20 cellular contexts compared by ENCODE assay signal in genomic region chr22:31566484-31566883, GRCh38.
"Had no signal": no experiment of that assay in that cellular context is flagged by ENCODE, and none has a peak within 500 bp of the region (broad histone marks: within the 10 kb centered on the region; RNA-seq: fewer than 3 reads in every experiment).

No MANE protein-coding gene starts in this region.

- H3K9me3 Mint-ChIP-seq: activated B cell treated with CpG ODN at 0.5 μM for 24 hours; activated naive CD8-positive, alpha-beta T cell treated with anti-CD3 and anti-CD28 coated beads, Interleukin-2, amount 10 ng/mL, durations not matched to agents 7 days and 5 days; endodermal cell; nephron progenitor cell; stimulated activated naive CD8-positive, alpha-beta T cell treated with anti-CD3 and anti-CD28 coated beads, Interleukin-15, Interleukin-2, amounts not matched to agents 100 ng/mL and 50 ng/mL, for 24 hours had no signal

- H3K4me3 Mint-ChIP-seq: activated B cell treated with CpG ODN at 0.5 μM for 24 hours; activated CD4-positive, alpha-beta T cell treated with anti-CD3 and anti-CD28 coated beads for 36 hours; activated naive CD8-positive, alpha-beta T cell treated with anti-CD3 and anti-CD28 coated beads, Interleukin-2, amount 10 ng/mL, durations not matched to agents 7 days and 5 days; endodermal cell; nephron progenitor cell; stimulated activated naive CD8-positive, alpha-beta T cell treated with anti-CD3 and anti-CD28 coated beads, Interleukin-15, Interleukin-2, amounts not matched to agents 100 ng/mL and 50 ng/mL, for 24 hours had no signal

- DNase-seq: activated B cell treated with CpG ODN at 0.5 μM for 24 hours; activated CD4-positive, alpha-beta T cell treated with anti-CD3 and anti-CD28 coated beads for 36 hours; activated CD4-positive, alpha-beta T cell treated with anti-CD3 and anti-CD28 coated beads, Interleukin-2, amount 50 U/mL, for 4 hours; activated CD8-positive, alpha-beta memory T cell treated with anti-CD3 and anti-CD28 coated beads for 24 hours; activated CD8-positive, alpha-beta memory T cell treated with anti-CD3 and anti-CD28 coated beads, Interleukin-2, amount 50 U/mL, for 4 hours; activated gamma-delta T cell treated with Interleukin-2 at 50 U/mL for 16 hours; activated naive CD8-positive, alpha-beta T cell treated with anti-CD3 and anti-CD28 coated beads, Interleukin-2, amount 10 ng/mL, durations not matched to agents 7 days and 5 days; body of pancreas; cortex of kidney; endodermal cell; esophagus squamous epithelium; hypothalamus; left cardiac atrium; mucosa of descending colon; nephron progenitor cell; pancreas; psoas muscle; stimulated activated CD4-positive, alpha-beta T cell treated with anti-CD3 and anti-CD28 coated beads, Interleukin-4, amount 100 ng/mL, for 24 hours; transverse colon had no signal

- H3K27me3 Mint-ChIP-seq: activated B cell treated with CpG ODN at 0.5 μM for 24 hours; activated CD4-positive, alpha-beta T cell treated with anti-CD3 and anti-CD28 coated beads for 36 hours; activated naive CD8-positive, alpha-beta T cell treated with anti-CD3 and anti-CD28 coated beads, Interleukin-2, amount 10 ng/mL, durations not matched to agents 7 days and 5 days; stimulated activated naive CD8-positive, alpha-beta T cell treated with anti-CD3 and anti-CD28 coated beads, Interleukin-15, Interleukin-2, amounts not matched to agents 100 ng/mL and 50 ng/mL, for 24 hours had no signal

- H3K27ac Mint-ChIP-seq: activated B cell treated with CpG ODN at 0.5 μM for 24 hours; activated naive CD8-positive, alpha-beta T cell treated with anti-CD3 and anti-CD28 coated beads, Interleukin-2, amount 10 ng/mL, durations not matched to agents 7 days and 5 days; endodermal cell; nephron progenitor cell; stimulated activated naive CD8-positive, alpha-beta T cell treated with anti-CD3 and anti-CD28 coated beads, Interleukin-15, Interleukin-2, amounts not matched to agents 100 ng/mL and 50 ng/mL, for 24 hours had no signal
